ENCODE assay signal across 9 cellular contexts in the genomic region with DNA sequence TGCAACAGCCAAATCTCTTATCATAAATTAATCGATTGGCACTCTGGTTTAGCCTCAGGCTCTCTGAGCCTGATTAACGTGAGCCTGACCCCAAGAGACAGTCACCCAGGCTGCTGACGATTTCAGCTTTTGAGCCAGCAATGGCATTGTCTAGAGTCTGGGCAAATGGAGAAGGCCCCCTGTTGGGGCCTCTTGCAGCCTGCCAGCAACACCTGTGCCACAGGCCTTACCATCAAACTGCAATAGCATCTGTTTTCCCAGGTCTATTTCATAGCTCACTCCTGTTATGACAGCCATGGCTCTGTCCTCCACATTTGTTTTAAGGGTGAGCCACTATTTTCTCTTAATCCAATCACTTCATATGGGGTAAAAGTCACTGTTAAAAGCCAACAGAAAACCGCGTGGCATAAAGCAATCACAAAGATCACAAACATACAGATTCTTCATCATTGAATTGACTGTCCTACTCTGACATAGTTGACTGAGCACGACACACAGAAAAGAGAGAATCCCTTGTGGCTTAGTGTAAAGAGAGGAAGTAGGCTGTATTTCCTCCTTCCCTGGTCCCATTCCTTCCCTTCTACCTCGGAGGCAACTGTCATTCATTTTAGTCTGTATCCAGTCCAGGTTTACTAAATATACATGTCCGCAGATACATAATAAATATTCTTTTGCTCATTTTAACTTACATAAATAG. TPM values are rescaled to one million over a fixed set of nuclear protein-coding genes. Genes with fewer than 3 reads are reported as not detected.
DNase-seq lines count a peak whose midpoint lies in the region; ATAC-seq lines count a peak whose summit lies in the region.
"Had no signal": no experiment of that assay in that cellular context is flagged by ENCODE, and none has a peak within 500 bp of the region (broad histone marks: within the 10 kb centered on the region; RNA-seq: fewer than 3 reads in every experiment).

No MANE protein-coding gene starts in this region.

- ATAC-seq in GM19463 (IDR thresholded peaks at IDR 0.05; ENCODE audit: unreplicated experiment): peak; percentile 32
- ATAC-seq: left lobe of liver had no signal

- peaks cover 31% of the 10 kb centered on the region for H3K4me1 Mint-ChIP-seq in dendritic cell treated with granulocyte-macrophage colony-stimulating factor and Interleukin-4, amounts not matched to agents 40 ng/mL and 50 ng/mL, for 4 days (ENCODE audit: low read depth)

- H3K27ac Mint-ChIP-seq in dendritic cell treated with granulocyte-macrophage colony-stimulating factor and Interleukin-4, amounts not matched to agents 40 ng/mL and 50 ng/mL, for 4 days: peak overlapping the region; percentile 35

- no peaks in the 10 kb centered on the region for H3K36me3 Mint-ChIP-seq in dendritic cell treated with granulocyte-macrophage colony-stimulating factor and Interleukin-4, amounts not matched to agents 40 ng/mL and 50 ng/mL, for 4 days (ENCODE audit: low read depth)

- in situ Hi-C loops in G401 (cut with HindIII; ENCODE audit: low sequenced_read_pairs): no loop called here

- no peaks in the 10 kb centered on the region for H3K9me3 Mint-ChIP-seq in dendritic cell treated with granulocyte-macrophage colony-stimulating factor and Interleukin-4, amounts not matched to agents 40 ng/mL and 50 ng/mL, for 4 days

- no peak overlapping the region for H3K4me3 Mint-ChIP-seq in dendritic cell treated with granulocyte-macrophage colony-stimulating factor and Interleukin-4, amounts not matched to agents 40 ng/mL and 50 ng/mL, for 4 days

- DNase-seq in G401 (ENCODE audit: low spot score): peak; percentile 56
- peak; percentile 48 for DNase-seq in NCI-H2171 (lab: John Stamatoyannopoulos, UW)
- no peak for DNase-seq in NCI-H1048 (lab: John Stamatoyannopoulos, UW)
- no peak for DNase-seq in NCI-H1105 (lab: John Stamatoyannopoulos, UW)
- DNase-seq in SKM-1 treated with dmso at 0.1 percent for 144 hours (lab: John Stamatoyannopoulos, UW; ENCODE audit: unreplicated experiment): no peak
- DNase-seq: SHP77 treated with DMSO at 0.1 percent for 48 hours had no signal

- intact Hi-C loops in dendritic cell treated with granulocyte-macrophage colony-stimulating factor and Interleukin-4, amounts not matched to agents 40 ng/mL and 50 ng/mL, for 4 days (cut with micrococcal nuclease): no loop called here

- no peaks in the 10 kb centered on the region for H3K27me3 Mint-ChIP-seq in dendritic cell treated with granulocyte-macrophage colony-stimulating factor and Interleukin-4, amounts not matched to agents 40 ng/mL and 50 ng/mL, for 4 days

RNA-seq across cellular contexts. Expression of gene SLC9A7, which starts 47.8 kb away (rescaled TPM):
- 1.5 and 2.1 TPM in 2 replicates for total RNA-seq in G401 (2014; rRNA removed; shearing (Covaris generic))

Comparison
In these comparisons a context has a peak if more than half of its experiments do, and no peak if none do; other contexts are left out.
1. DNase-seq: peak in G401 (single experiment) and NCI-H2171 (single experiment); none in NCI-H1048 (single experiment), NCI-H1105 (single experiment) and SKM-1 treated with dmso at 0.1 percent for 144 hours (single experiment).